ENCODE assay signal across 8 cellular contexts in genomic region chr2:8684885-8685696, GRCh38. TPM values are rescaled to one million over a fixed set of nuclear protein-coding genes. Genes with fewer than 3 reads are reported as not detected.
DNase-seq lines count a peak whose midpoint lies in the region; ATAC-seq and TF ChIP-seq lines count a peak whose summit lies in the region.

No MANE protein-coding gene starts in this region.

- H3K27me3 ChIP-seq in endocrine pancreas (ENCODE audit: control insufficient read depth, insufficient read depth, low read length) = no peaks in the 10 kb centered on the region

- H3K36me3 Mint-ChIP-seq in activated CD8-positive, alpha-beta T cell treated with anti-CD3 and anti-CD28 coated beads for 36 hours (ENCODE audit: low read depth) = peaks cover 24% of the 10 kb centered on the region

- H3K4me1 ChIP-seq in endocrine pancreas (ENCODE audit: control insufficient read depth, insufficient read depth, low read length) = no peaks in the 10 kb centered on the region

- H3K4me1 Mint-ChIP-seq in activated CD8-positive, alpha-beta T cell treated with anti-CD3 and anti-CD28 coated beads for 36 hours (ENCODE audit: low read depth) = peaks cover 19% of the 10 kb centered on the region

- H3K9me3 Mint-ChIP-seq in activated CD8-positive, alpha-beta T cell treated with anti-CD3 and anti-CD28 coated beads for 36 hours = no peaks in the 10 kb centered on the region

- peak overlapping the region; percentile 95 for H3K4me3 Mint-ChIP-seq in activated CD8-positive, alpha-beta T cell treated with anti-CD3 and anti-CD28 coated beads for 36 hours

- DNase-seq in Ammon's horn (ENCODE audit: low spot score) (peak; percentile 51), NCI-H2171 treated with DMSO at 0.1 percent for 48 hours (lab: John Stamatoyannopoulos, UW) (peak; percentile 84), midbrain (lab: John Stamatoyannopoulos, UW) (peak; percentile 51), SW 1271 (lab: John Stamatoyannopoulos, UW) (no peak)
- DNase-seq in activated CD8-positive, alpha-beta T cell treated with anti-CD3 and anti-CD28 coated beads for 36 hours = peak; percentile 63
- DNase-seq in stimulated activated naive CD4-positive, alpha-beta T cell treated with Interleukin-2 at 50 U/mL for 16 hours (lab: John Stamatoyannopoulos, UW) = peak; percentile 37

- peak overlapping the region; percentile 90 for H3K27ac Mint-ChIP-seq in activated CD8-positive, alpha-beta T cell treated with anti-CD3 and anti-CD28 coated beads for 36 hours

- no peak for TF ChIP-seq CTCF in activated CD8-positive, alpha-beta T cell treated with anti-CD3 and anti-CD28 coated beads for 36 hours (IDR thresholded peaks at IDR 0.05)

- intact Hi-C loops in activated CD8-positive, alpha-beta T cell treated with anti-CD3 and anti-CD28 coated beads for 36 hours (cut with micrococcal nuclease) = loop anchor here (5.0 to 10.0 kb wide), 10 partner anchors 103 to 1590 kb away; no protein-coding TSS in a partner anchor

- POLR2A ChIA-PET in activated CD8-positive, alpha-beta T cell treated with anti-CD3 and anti-CD28 coated beads for 36 hours (lab: Charles Lee) = interaction anchor here (0.8 to 2.2 kb wide), 21 partner anchors 8 to 1257 kb away, joined by 3 to 16 read pairs (median 4); no protein-coding TSS in a partner anchor

- ATAC-seq in GM21390 (IDR thresholded peaks at IDR 0.05; ENCODE audit: unreplicated experiment) = peak; percentile 10
- ATAC-seq in activated CD8-positive, alpha-beta T cell treated with anti-CD3 and anti-CD28 coated beads for 36 hours = peak; percentile 2

- peak overlapping the region; percentile 19 for H3K9ac ChIP-seq in endocrine pancreas (ENCODE audit: control insufficient read depth, insufficient read depth, low read length)

- H3K4me3 ChIP-seq in endocrine pancreas (ENCODE audit: control insufficient read depth, insufficient read depth, low read length) = peak overlapping the region; percentile 57

- no peaks in the 10 kb centered on the region for H3K36me3 ChIP-seq in endocrine pancreas (ENCODE audit: control insufficient read depth, insufficient read depth, low read length)

- no peaks in the 10 kb centered on the region for H3K9me3 ChIP-seq in endocrine pancreas (ENCODE audit: control insufficient read depth, low read length)

- CTCF ChIA-PET in activated CD8-positive, alpha-beta T cell treated with anti-CD3 and anti-CD28 coated beads for 36 hours (lab: Charles Lee) = interaction anchor here (0.6 to 1.1 kb wide), 6 partner anchors 145 to 1257 kb away, joined by 3 to 4 read pairs (median 3); no protein-coding TSS in a partner anchor

- H3K27me3 Mint-ChIP-seq in activated CD8-positive, alpha-beta T cell treated with anti-CD3 and anti-CD28 coated beads for 36 hours = peaks cover 5% of the 10 kb centered on the region

RNA-seq across cellular contexts. Expression of gene ID2, which starts 3.2 kb away (rescaled TPM):
- total RNA-seq in activated CD8-positive, alpha-beta T cell treated with anti-CD3 and anti-CD28 coated beads for 36 hours = 10 to 100 TPM; 85.7 to 91.6 TPM

Comparison
In these comparisons a context has a peak if more than half of its experiments do, and no peak if none do; other contexts are left out.
1. DNase-seq: peak in Ammon's horn (single experiment), NCI-H2171 treated with DMSO at 0.1 percent for 48 hours (single experiment), activated CD8-positive, alpha-beta T cell treated with anti-CD3 and anti-CD28 coated beads for 36 hours (single experiment), midbrain (single experiment) and stimulated activated naive CD4-positive, alpha-beta T cell treated with Interleukin-2 at 50 U/mL for 16 hours (single experiment); none in SW 1271 (0 of 2).